In the genomic region with DNA sequence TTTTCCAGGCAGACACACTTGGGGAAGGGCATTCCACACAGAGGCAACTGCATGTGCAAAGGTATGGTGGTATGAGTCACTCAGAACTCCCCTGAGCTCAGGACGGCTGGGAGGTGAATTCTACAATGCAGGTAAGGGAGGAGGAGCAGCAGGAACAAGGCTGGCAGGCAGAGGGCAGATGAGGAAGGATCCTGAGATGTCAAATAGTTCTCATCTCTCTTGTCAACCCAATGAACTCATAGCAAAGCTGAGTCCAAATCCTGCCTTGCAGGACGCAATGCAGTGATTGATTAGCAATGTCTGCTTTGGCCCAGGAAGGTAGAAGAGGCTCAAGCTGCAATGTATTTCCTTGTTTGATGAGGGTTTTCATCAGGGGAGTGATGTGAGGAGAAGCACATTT, we compare ENCODE assay signal across 1 cellular context.
TF ChIP-seq lines count a peak whose summit lies in the region.

No MANE protein-coding gene starts in this region.

TF ChIP-seq in GM23338, 12 proteins besides CTCF, POLR2A, EP300 and RAD21 (continued from another document):
- TF ChIP-seq, protein P1, sequence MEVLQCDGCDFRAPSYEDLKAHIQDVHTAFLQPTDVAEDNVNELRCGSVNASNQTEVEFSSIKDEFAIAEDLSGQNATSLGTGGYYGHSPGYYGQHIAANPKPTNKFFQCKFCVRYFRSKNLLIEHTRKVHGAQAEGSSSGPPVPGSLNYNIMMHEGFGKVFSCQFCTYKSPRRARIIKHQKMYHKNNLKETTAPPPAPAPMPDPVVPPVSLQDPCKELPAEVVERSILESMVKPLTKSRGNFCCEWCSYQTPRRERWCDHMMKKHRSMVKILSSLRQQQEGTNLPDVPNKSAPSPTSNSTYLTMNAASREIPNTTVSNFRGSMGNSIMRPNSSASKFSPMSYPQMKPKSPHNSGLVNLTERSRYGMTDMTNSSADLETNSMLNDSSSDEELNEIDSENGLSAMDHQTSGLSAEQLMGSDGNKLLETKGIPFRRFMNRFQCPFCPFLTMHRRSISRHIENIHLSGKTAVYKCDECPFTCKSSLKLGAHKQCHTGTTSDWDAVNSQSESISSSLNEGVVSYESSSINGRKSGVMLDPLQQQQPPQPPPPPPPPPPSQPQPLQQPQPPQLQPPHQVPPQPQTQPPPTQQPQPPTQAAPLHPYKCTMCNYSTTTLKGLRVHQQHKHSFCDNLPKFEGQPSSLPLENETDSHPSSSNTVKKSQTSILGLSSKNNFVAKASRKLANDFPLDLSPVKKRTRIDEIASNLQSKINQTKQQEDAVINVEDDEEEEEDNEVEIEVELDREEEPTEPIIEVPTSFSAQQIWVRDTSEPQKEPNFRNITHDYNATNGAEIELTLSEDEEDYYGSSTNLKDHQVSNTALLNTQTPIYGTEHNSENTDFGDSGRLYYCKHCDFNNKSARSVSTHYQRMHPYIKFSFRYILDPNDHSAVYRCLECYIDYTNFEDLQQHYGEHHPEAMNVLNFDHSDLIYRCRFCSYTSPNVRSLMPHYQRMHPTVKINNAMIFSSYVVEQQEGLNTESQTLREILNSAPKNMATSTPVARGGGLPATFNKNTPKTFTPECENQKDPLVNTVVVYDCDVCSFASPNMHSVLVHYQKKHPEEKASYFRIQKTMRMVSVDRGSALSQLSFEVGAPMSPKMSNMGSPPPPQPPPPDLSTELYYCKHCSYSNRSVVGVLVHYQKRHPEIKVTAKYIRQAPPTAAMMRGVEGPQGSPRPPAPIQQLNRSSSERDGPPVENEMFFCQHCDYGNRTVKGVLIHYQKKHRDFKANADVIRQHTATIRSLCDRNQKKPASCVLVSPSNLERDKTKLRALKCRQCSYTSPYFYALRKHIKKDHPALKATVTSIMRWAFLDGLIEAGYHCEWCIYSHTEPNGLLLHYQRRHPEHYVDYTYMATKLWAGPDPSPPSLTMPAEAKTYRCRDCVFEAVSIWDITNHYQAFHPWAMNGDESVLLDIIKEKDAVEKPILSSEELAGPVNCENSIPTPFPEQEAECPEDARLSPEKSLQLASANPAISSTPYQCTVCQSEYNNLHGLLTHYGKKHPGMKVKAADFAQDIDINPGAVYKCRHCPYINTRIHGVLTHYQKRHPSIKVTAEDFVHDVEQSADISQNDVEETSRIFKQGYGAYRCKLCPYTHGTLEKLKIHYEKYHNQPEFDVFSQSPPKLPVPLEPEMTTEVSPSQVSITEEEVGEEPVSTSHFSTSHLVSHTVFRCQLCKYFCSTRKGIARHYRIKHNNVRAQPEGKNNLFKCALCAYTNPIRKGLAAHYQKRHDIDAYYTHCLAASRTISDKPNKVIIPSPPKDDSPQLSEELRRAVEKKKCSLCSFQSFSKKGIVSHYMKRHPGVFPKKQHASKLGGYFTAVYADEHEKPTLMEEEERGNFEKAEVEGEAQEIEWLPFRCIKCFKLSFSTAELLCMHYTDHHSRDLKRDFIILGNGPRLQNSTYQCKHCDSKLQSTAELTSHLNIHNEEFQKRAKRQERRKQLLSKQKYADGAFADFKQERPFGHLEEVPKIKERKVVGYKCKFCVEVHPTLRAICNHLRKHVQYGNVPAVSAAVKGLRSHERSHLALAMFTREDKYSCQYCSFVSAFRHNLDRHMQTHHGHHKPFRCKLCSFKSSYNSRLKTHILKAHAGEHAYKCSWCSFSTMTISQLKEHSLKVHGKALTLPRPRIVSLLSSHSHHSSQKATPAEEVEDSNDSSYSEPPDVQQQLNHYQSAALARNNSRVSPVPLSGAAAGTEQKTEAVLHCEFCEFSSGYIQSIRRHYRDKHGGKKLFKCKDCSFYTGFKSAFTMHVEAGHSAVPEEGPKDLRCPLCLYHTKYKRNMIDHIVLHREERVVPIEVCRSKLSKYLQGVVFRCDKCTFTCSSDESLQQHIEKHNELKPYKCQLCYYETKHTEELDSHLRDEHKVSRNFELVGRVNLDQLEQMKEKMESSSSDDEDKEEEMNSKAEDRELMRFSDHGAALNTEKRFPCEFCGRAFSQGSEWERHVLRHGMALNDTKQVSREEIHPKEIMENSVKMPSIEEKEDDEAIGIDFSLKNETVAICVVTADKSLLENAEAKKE (CRISPR knock-in tag; IDR thresholded peaks at IDR 0.05) = no peak
- TF ChIP-seq STAT1 (IDR thresholded peaks at IDR 0.05; ENCODE audit: unreplicated experiment) = no peak
